Comparison of ENCODE assay signal across 1 cellular context in the genomic region with DNA sequence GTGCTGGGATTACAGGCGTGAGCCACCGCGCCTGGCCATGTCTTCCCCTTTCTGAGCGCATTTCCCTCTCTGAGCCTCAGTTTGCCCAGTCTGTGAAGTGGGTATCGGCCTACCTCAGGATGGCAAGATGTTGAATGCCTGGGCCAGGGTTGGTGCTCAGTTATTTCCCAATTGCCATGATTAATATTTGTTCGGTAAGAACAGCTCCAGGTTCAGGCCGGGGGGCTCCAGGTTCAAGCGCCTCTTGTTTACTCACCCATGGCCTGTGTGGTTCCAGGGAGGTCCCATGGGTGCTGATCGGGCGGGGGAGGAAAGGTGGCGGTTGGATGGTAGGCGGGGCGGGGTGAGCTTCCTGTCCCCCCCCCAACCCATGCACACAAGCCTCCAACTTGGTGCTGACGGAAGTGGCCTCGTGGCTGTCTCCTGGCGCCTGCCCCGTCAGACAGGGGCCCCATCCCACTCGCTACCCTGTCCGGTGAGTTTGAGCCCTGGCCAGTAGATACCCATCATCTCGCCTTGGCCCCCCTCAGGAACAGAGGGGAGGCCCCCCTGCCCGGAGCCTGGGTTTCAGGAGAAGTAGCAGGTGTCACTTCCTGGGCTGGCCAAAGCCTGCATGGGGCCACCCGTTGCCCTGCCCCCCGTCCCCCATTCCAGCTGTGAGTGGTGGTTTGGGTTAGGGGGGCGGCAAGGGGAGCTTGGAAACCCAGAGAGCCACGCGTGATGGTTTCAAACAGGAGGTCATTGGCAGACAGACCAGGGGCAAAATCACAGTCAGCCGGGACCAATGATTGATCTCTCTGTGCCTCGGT.
TF ChIP-seq lines count a peak whose summit lies in the region.

A gene with protein sequence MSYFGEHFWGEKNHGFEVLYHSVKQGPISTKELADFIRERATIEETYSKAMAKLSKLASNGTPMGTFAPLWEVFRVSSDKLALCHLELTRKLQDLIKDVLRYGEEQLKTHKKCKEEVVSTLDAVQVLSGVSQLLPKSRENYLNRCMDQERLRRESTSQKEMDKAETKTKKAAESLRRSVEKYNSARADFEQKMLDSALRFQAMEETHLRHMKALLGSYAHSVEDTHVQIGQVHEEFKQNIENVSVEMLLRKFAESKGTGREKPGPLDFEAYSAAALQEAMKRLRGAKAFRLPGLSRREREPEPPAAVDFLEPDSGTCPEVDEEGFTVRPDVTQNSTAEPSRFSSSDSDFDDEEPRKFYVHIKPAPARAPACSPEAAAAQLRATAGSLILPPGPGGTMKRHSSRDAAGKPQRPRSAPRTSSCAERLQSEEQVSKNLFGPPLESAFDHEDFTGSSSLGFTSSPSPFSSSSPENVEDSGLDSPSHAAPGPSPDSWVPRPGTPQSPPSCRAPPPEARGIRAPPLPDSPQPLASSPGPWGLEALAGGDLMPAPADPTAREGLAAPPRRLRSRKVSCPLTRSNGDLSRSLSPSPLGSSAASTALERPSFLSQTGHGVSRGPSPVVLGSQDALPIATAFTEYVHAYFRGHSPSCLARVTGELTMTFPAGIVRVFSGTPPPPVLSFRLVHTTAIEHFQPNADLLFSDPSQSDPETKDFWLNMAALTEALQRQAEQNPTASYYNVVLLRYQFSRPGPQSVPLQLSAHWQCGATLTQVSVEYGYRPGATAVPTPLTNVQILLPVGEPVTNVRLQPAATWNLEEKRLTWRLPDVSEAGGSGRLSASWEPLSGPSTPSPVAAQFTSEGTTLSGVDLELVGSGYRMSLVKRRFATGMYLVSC (plus strand): TSS at position 375 of the 809 bp plus-strand sequence. CDS start 3,688 bp downstream, outside the sequence.

TF ChIP-seq in K562, 482 proteins besides CTCF, POLR2A, EP300 and RAD21 (continues in another document):
- 0 out of 2 replicates have a peak, but pooled peaks have one; percentile 13 for TF ChIP-seq GATAD2B (IDR thresholded peaks at IDR 0.05; ENCODE audit: borderline replicate concordance)
- TF ChIP-seq KLF6 (CRISPR knock-in tag; IDR thresholded peaks at IDR 0.05; ENCODE audit: borderline replicate concordance), result no peak
- no peak for TF ChIP-seq TCF7L2 (IDR thresholded peaks at IDR 0.05; ENCODE audit: low read depth, low read length)
- TF ChIP-seq ERF (CRISPR knock-in tag; IDR thresholded peaks at IDR 0.05), result peak; percentile 32; the same call in 1 of the 2 replicates
- TF ChIP-seq PHF21A (IDR thresholded peaks at IDR 0.05; ENCODE audit: borderline replicate concordance, low read depth), result peak; percentile 44; the same call in 1 of the 2 replicates
- peak; percentile 24 for TF ChIP-seq ARHGAP35 (IDR thresholded peaks at IDR 0.05; ENCODE audit: partially characterized antibody)
- no peak for TF ChIP-seq ZNF232 (CRISPR knock-in tag; IDR thresholded peaks at IDR 0.05)
- TF ChIP-seq CSDE1 (IDR thresholded peaks at IDR 0.05), result no peak
- TF ChIP-seq RUNX1 (IDR thresholded peaks at IDR 0.05; ENCODE audit: low read depth), result no peak
- peak; percentile 39 for TF ChIP-seq PCBP1 (IDR thresholded peaks at IDR 0.05; ENCODE audit: low read depth, low read length, poor library complexity, severe bottlenecking)
- TF ChIP-seq, protein P1, sequence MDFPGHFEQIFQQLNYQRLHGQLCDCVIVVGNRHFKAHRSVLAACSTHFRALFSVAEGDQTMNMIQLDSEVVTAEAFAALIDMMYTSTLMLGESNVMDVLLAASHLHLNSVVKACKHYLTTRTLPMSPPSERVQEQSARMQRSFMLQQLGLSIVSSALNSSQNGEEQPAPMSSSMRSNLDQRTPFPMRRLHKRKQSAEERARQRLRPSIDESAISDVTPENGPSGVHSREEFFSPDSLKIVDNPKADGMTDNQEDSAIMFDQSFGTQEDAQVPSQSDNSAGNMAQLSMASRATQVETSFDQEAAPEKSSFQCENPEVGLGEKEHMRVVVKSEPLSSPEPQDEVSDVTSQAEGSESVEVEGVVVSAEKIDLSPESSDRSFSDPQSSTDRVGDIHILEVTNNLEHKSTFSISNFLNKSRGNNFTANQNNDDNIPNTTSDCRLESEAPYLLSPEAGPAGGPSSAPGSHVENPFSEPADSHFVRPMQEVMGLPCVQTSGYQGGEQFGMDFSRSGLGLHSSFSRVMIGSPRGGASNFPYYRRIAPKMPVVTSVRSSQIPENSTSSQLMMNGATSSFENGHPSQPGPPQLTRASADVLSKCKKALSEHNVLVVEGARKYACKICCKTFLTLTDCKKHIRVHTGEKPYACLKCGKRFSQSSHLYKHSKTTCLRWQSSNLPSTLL (IDR thresholded peaks at IDR 0.05), result no peak; the same call in 1 of the 2 replicates
- TF ChIP-seq ZNF445 (CRISPR knock-in tag; IDR thresholded peaks at IDR 0.05; ENCODE audit: low read depth), result no peak
- TF ChIP-seq TCF3 (CRISPR knock-in tag; IDR thresholded peaks at IDR 0.05), result no peak
- peak; percentile 67 for TF ChIP-seq TAF1 (IDR thresholded peaks at IDR 0.05; ENCODE audit: control insufficient read depth, extremely low read depth, insufficient read depth, low read length, severe bottlenecking)
- TF ChIP-seq MYBL2 (IDR thresholded peaks at IDR 0.05; ENCODE audit: low read depth), result peak; percentile 39; the same call in 1 of the 2 replicates
- TF ChIP-seq MYBL2 (CRISPR knock-in tag; IDR thresholded peaks at IDR 0.05; ENCODE audit: borderline replicate concordance), result no peak
- TF ChIP-seq JUN (IDR thresholded peaks at IDR 0.05; ENCODE audit: borderline replicate concordance, low read depth, low read length), result no peak
- TF ChIP-seq JUN (CRISPR knock-in tag; IDR thresholded peaks at IDR 0.05; ENCODE audit: borderline replicate concordance), result no peak
- no peak for TF ChIP-seq ZC3H8 (IDR thresholded peaks at IDR 0.05)
- no peak for TF ChIP-seq HNRNPLL (IDR thresholded peaks at IDR 0.05; ENCODE audit: low read depth, low read length, poor library complexity, severe bottlenecking)
- TF ChIP-seq ZNF133 (CRISPR knock-in tag; IDR thresholded peaks at IDR 0.05), result no peak
- TF ChIP-seq BRD4 (IDR thresholded peaks at IDR 0.05), result no peak; the same call in 1 of the 2 replicates
- TF ChIP-seq ZNF282 (CRISPR knock-in tag; IDR thresholded peaks at IDR 0.05), result no peak
- peak; percentile 77 for TF ChIP-seq CREM (IDR thresholded peaks at IDR 0.05; ENCODE audit: low read depth)
- TF ChIP-seq TEAD2 (tag; IDR thresholded peaks at IDR 0.05), result no peak
- TF ChIP-seq ZKSCAN3 (CRISPR knock-in tag; IDR thresholded peaks at IDR 0.05), result no peak
- TF ChIP-seq L3MBTL2 (IDR thresholded peaks at IDR 0.05), result peak; percentile 88
- no peak for TF ChIP-seq KAT7 (CRISPR knock-in tag; IDR thresholded peaks at IDR 0.05; ENCODE audit: borderline replicate concordance)
- no peak for TF ChIP-seq CEBPB (tag; IDR thresholded peaks at IDR 0.05)
- TF ChIP-seq, protein P2, sequence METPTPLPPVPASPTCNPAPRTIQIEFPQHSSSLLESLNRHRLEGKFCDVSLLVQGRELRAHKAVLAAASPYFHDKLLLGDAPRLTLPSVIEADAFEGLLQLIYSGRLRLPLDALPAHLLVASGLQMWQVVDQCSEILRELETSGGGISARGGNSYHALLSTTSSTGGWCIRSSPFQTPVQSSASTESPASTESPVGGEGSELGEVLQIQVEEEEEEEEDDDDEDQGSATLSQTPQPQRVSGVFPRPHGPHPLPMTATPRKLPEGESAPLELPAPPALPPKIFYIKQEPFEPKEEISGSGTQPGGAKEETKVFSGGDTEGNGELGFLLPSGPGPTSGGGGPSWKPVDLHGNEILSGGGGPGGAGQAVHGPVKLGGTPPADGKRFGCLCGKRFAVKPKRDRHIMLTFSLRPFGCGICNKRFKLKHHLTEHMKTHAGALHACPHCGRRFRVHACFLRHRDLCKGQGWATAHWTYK (CRISPR knock-in tag; IDR thresholded peaks at IDR 0.05), result 0 out of 2 replicates have a peak, but pooled peaks have one; percentile 55
- TF ChIP-seq RHOXF2B (CRISPR knock-in tag; conservative IDR thresholded peaks at IDR 0.05), result no peak
- peak; percentile 51; the same call in 1 of the 2 replicates for TF ChIP-seq JUND (IDR thresholded peaks at IDR 0.05; ENCODE audit: borderline replicate concordance, low read depth, low read length)
- no peak for TF ChIP-seq JUND (tag; IDR thresholded peaks at IDR 0.05; ENCODE audit: borderline replicate concordance, low read depth, low read length)
- TF ChIP-seq HDAC3 (IDR thresholded peaks at IDR 0.05; ENCODE audit: borderline replicate concordance, partially characterized antibody), result peak; percentile 66
- TF ChIP-seq, protein P3, sequence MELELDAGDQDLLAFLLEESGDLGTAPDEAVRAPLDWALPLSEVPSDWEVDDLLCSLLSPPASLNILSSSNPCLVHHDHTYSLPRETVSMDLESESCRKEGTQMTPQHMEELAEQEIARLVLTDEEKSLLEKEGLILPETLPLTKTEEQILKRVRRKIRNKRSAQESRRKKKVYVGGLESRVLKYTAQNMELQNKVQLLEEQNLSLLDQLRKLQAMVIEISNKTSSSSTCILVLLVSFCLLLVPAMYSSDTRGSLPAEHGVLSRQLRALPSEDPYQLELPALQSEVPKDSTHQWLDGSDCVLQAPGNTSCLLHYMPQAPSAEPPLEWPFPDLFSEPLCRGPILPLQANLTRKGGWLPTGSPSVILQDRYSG (tag; conservative IDR thresholded peaks at IDR 0.05; ENCODE audit: low read depth), result peak; percentile 69
- 0 out of 2 replicates have a peak, but pooled peaks have one; percentile 63 for TF ChIP-seq THRAP3 (IDR thresholded peaks at IDR 0.05; ENCODE audit: borderline replicate concordance)
- no peak for TF ChIP-seq ZFP1 (CRISPR knock-in tag; IDR thresholded peaks at IDR 0.05)
- TF ChIP-seq ETV1 (tag; conservative IDR thresholded peaks at IDR 0.05; ENCODE audit: low read depth), result peak; percentile 89
- TF ChIP-seq, protein P4, sequence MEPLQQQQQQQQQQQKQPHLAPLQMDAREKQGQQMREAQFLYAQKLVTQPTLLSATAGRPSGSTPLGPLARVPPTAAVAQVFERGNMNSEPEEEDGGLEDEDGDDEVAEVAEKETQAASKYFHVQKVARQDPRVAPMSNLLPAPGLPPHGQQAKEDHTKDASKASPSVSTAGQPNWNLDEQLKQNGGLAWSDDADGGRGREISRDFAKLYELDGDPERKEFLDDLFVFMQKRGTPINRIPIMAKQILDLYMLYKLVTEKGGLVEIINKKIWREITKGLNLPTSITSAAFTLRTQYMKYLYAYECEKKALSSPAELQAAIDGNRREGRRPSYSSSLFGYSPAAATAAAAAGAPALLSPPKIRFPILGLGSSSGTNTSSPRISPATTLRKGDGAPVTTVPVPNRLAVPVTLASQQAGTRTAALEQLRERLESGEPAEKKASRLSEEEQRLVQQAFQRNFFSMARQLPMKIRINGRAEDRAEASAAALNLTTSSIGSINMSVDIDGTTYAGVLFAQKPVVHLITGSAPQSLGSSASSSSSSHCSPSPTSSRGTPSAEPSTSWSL (CRISPR knock-in tag; IDR thresholded peaks at IDR 0.05; ENCODE audit: borderline replicate concordance), result no peak
- TF ChIP-seq, protein P5, sequence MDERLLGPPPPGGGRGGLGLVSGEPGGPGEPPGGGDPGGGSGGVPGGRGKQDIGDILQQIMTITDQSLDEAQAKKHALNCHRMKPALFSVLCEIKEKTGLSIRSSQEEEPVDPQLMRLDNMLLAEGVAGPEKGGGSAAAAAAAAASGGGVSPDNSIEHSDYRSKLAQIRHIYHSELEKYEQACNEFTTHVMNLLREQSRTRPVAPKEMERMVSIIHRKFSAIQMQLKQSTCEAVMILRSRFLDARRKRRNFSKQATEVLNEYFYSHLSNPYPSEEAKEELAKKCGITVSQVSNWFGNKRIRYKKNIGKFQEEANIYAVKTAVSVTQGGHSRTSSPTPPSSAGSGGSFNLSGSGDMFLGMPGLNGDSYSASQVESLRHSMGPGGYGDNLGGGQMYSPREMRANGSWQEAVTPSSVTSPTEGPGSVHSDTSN (CRISPR knock-in tag; IDR thresholded peaks at IDR 0.05; ENCODE audit: low read depth), result no peak
- TF ChIP-seq, protein P5 (tag; conservative IDR thresholded peaks at IDR 0.05; ENCODE audit: low read depth), result no peak
- TF ChIP-seq, protein P6, sequence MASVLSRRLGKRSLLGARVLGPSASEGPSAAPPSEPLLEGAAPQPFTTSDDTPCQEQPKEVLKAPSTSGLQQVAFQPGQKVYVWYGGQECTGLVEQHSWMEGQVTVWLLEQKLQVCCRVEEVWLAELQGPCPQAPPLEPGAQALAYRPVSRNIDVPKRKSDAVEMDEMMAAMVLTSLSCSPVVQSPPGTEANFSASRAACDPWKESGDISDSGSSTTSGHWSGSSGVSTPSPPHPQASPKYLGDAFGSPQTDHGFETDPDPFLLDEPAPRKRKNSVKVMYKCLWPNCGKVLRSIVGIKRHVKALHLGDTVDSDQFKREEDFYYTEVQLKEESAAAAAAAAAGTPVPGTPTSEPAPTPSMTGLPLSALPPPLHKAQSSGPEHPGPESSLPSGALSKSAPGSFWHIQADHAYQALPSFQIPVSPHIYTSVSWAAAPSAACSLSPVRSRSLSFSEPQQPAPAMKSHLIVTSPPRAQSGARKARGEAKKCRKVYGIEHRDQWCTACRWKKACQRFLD (CRISPR knock-in tag; IDR thresholded peaks at IDR 0.05), result peak; percentile 36
- 0 out of 2 replicates have a peak, but pooled peaks have one; percentile 3 for TF ChIP-seq TEAD4 (IDR thresholded peaks at IDR 0.05; ENCODE audit: low read length)
- TF ChIP-seq TEAD4 (CRISPR knock-in tag; IDR thresholded peaks at IDR 0.05; ENCODE audit: borderline replicate concordance), result no peak
- no peak for TF ChIP-seq SLC30A9 (CRISPR knock-in tag; IDR thresholded peaks at IDR 0.05)
- peak; percentile 84; the same call in 1 of the 2 replicates for TF ChIP-seq GABPB1 (CRISPR knock-in tag; IDR thresholded peaks at IDR 0.05)
- no peak for TF ChIP-seq SMAD3 (CRISPR knock-in tag; conservative IDR thresholded peaks at IDR 0.05)
- TF ChIP-seq ZC3H4 (CRISPR knock-in tag; IDR thresholded peaks at IDR 0.05; ENCODE audit: borderline replicate concordance), result no peak
- TF ChIP-seq PTRF (tag; IDR thresholded peaks at IDR 0.05), result no peak
- TF ChIP-seq, protein P7, sequence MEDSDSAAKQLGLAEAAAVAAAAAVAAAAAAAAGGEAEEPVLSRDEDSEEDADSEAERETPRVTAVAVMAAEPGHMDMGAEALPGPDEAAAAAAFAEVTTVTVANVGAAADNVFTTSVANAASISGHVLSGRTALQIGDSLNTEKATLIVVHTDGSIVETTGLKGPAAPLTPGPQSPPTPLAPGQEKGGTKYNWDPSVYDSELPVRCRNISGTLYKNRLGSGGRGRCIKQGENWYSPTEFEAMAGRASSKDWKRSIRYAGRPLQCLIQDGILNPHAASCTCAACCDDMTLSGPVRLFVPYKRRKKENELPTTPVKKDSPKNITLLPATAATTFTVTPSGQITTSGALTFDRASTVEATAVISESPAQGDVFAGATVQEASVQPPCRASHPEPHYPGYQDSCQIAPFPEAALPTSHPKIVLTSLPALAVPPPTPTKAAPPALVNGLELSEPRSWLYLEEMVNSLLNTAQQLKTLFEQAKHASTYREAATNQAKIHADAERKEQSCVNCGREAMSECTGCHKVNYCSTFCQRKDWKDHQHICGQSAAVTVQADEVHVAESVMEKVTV (CRISPR knock-in tag; IDR thresholded peaks at IDR 0.05), result no peak
- 0 out of 2 replicates have a peak, but pooled peaks have one; percentile 20 for TF ChIP-seq KLF13 (tag; IDR thresholded peaks at IDR 0.05; ENCODE audit: borderline replicate concordance, low read depth)
